1 cellular context compared by ENCODE assay signal in genomic region chr19:50878851-50879250, GRCh38.
TF ChIP-seq lines count a peak whose summit lies in the region.

No MANE protein-coding gene starts in this region.

TF ChIP-seq in GM12878, 131 proteins besides CTCF, POLR2A, EP300 and RAD21:
- TF ChIP-seq CREM (IDR thresholded peaks at IDR 0.05; ENCODE audit: low read depth) (no peak), POLR2AphosphoS5 (IDR thresholded peaks at IDR 0.05; ENCODE audit: low read length) (no peak), CHD1 (IDR thresholded peaks at IDR 0.05; ENCODE audit: low read depth, low read length) (no peak), RCOR1 (conservative IDR thresholded peaks at IDR 0.05; ENCODE audit: low read depth, low read length) (no peak), MTA2 (IDR thresholded peaks at IDR 0.05; ENCODE audit: low read depth) (no peak), FOS (IDR thresholded peaks at IDR 0.05; ENCODE audit: borderline replicate concordance, extremely low read depth, insufficient read length) (no peak), MLLT1 (IDR thresholded peaks at IDR 0.05) (no peak), TCF12 (IDR thresholded peaks at IDR 0.05; ENCODE audit: low read depth, low read length) (no peak), RBBP5 (conservative IDR thresholded peaks at IDR 0.05) (no peak), DPF2 (IDR thresholded peaks at IDR 0.05) (no peak), SUZ12 (IDR thresholded peaks at IDR 0.05; ENCODE audit: unreplicated experiment) (no peak), ASH2L (IDR thresholded peaks at IDR 0.05; ENCODE audit: borderline replicate concordance, low read depth) (no peak), TAF1 (IDR thresholded peaks at IDR 0.05; ENCODE audit: borderline replicate concordance, low read depth, low read length) (no peak), BCL11A (IDR thresholded peaks at IDR 0.05; ENCODE audit: low read depth, low read length) (no peak), IKZF1 (conservative IDR thresholded peaks at IDR 0.05) (no peak), SUPT20H (IDR thresholded peaks at IDR 0.05; ENCODE audit: borderline replicate concordance, control insufficient read depth, low read depth, low read length) (no peak), ZNF217 (IDR thresholded peaks at IDR 0.05) (no peak), EZH2 (IDR thresholded peaks at IDR 0.05; ENCODE audit: borderline replicate concordance, control insufficient read depth, low read depth, low read length) (no peak)
